ENCODE assay signal across 8 cellular contexts in the genomic region with DNA sequence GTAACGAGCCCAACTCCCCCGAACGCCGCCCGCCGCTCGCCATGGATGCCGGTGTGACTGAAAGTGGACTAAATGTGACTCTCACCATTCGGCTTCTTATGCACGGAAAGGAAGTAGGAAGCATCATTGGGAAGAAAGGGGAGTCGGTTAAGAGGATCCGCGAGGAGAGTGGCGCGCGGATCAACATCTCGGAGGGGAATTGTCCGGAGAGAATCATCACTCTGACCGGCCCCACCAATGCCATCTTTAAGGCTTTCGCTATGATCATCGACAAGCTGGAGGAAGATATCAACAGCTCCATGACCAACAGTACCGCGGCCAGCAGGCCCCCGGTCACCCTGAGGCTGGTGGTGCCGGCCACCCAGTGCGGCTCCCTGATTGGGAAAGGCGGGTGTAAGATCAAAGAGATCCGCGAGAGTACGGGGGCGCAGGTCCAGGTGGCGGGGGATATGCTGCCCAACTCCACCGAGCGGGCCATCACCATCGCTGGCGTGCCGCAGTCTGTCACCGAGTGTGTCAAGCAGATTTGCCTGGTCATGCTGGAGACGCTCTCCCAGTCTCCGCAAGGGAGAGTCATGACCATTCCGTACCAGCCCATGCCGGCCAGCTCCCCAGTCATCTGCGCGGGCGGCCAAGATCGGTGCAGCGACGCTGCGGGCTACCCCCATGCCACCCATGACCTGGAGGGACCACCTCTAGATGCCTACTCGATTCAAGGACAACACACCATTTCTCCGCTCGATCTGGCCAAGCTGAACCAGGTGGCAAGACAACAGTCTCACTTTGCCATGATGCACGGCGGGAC. TPM values are rescaled to one million over a fixed set of nuclear protein-coding genes. Genes with fewer than 3 reads are reported as not detected.
DNase-seq lines count a peak whose midpoint lies in the region; ATAC-seq and TF ChIP-seq lines count a peak whose summit lies in the region.

No MANE protein-coding gene starts in this region.

- H3K27me3 ChIP-seq in liver (ENCODE audit: control insufficient read depth in 4 of 4, insufficient read depth in 4 of 4, low read length in 3 of 4), result no peaks in the 10 kb centered on the region

- TF ChIP-seq CTCF in WTC11 (IDR thresholded peaks at IDR 0.05) (no peak), liver (IDR thresholded peaks at IDR 0.05; ENCODE audit: low read depth, low read length, missing input control) (no peak)

- H3K4me3 Mint-ChIP-seq in WTC11, result peak overlapping the region; percentile 97

- H3K27me3 Mint-ChIP-seq in WTC11 (ENCODE audit: low read depth), result no peaks in the 10 kb centered on the region; the same call in 1 of the 2 replicates

- H3K9me3 Mint-ChIP-seq in WTC11, result no peaks in the 10 kb centered on the region

- CTCF ChIA-PET in WTC11 (lab: Charles Lee), result interaction anchor here (0.5 to 1.5 kb wide), 3 partner anchors 14 to 174 kb away, joined by 3 to 5 read pairs (median 3); a partner anchor contains a TSS

- peaks cover 43% of the 10 kb centered on the region for H3K4me1 Mint-ChIP-seq in WTC11

- under 1% methylated on average over 54 of the region's 54 CpGs for WGBS in liver

- POLR2A ChIA-PET in WTC11 (lab: Charles Lee), result interaction anchor here (1.2 to 3.9 kb wide), 5 partner anchors 31 to 174 kb away, joined by 3 to 47 read pairs (median 19); a partner anchor contains a TSS

- peak overlapping the region; percentile 84 to 94 (median 85) for H3K4me3 ChIP-seq in liver (ENCODE audit: low read depth in 1 of 3, low read length in 3 of 3)

- DNase-seq in DMS114 treated with DMSO at 0.1 percent for 48 hours (lab: John Stamatoyannopoulos, UW; ENCODE audit: unreplicated experiment), result peak; percentile 37
- DNase-seq in HUDEP-2 (lab: John Stamatoyannopoulos, UW; ENCODE audit: unreplicated experiment in 76 of 76), result peak in 52 of 76 experiments; percentile 24 to 75 (median 48)
- DNase-seq in WTC11 (ENCODE audit: low spot score), result peak; percentile 52
- peak; percentile 34 to 45 for DNase-seq in stimulated activated CD4-positive, alpha-beta T cell treated with anti-CD3 and anti-CD28 coated beads, Interleukin-4, amount 100 ng/mL, for 4 hours

- peak overlapping the region; percentile 99 for H3K9ac ChIP-seq in liver (ENCODE audit: low read depth in 1 of 2, low read length in 2 of 2)

- H3K36me3 ChIP-seq in liver (ENCODE audit: control insufficient read depth in 4 of 4, insufficient read depth in 3 of 4, low read depth in 1 of 4, low read length in 3 of 4), result peaks cover 0 to 7% (median 3%) of the 10 kb centered on the region in 4 donors

- peaks cover 30% of the 10 kb centered on the region for H3K36me3 Mint-ChIP-seq in WTC11

- H3K27ac Mint-ChIP-seq in WTC11, result peak overlapping the region; percentile 99

- ATAC-seq in WTC11, result no peak
- ATAC-seq in GM19395 (IDR thresholded peaks at IDR 0.05; ENCODE audit: unreplicated experiment), result no peak
- no peak for ATAC-seq in HG02588 (IDR thresholded peaks at IDR 0.05; ENCODE audit: unreplicated experiment)

- H3K9me3 ChIP-seq in liver (ENCODE audit: control insufficient read depth in 4 of 4, low read length in 3 of 4), result no peaks in the 10 kb centered on the region

- H3K27ac ChIP-seq in cingulate gyrus (ENCODE audit: low read depth, low read length) (peak overlapping the region; percentile 100), liver (ENCODE audit: low read depth in 1 of 2, low read length in 2 of 2) (peak overlapping the region; percentile 98 to 99)

- peaks cover 0 to 37% (median under 1%) of the 10 kb centered on the region in 4 donors for H3K4me1 ChIP-seq in liver (ENCODE audit: control insufficient read depth in 4 of 4, insufficient read depth in 4 of 4, low read length in 3 of 4)

- TF ChIP-seq RAD21 in liver (IDR thresholded peaks at IDR 0.05), result no peak

TF ChIP-seq in WTC11, 78 proteins besides CTCF, POLR2A, EP300 and RAD21 (continues in another document):
- TF ChIP-seq NR3C1 (CRISPR knock-in tag; conservative IDR thresholded peaks at IDR 0.05; ENCODE audit: low read depth) (no peak), ATF1 (CRISPR knock-in tag; IDR thresholded peaks at IDR 0.05) (0 out of 2 replicates have a peak, but pooled peaks have one; percentile 58), FOXJ3 (CRISPR knock-in tag; IDR thresholded peaks at IDR 0.05; ENCODE audit: borderline replicate concordance) (no peak; the same call in 1 of the 2 replicates), ZNF317 (CRISPR knock-in tag; IDR thresholded peaks at IDR 0.05; ENCODE audit: borderline replicate concordance, low read depth) (no peak), GTF2I (CRISPR knock-in tag; conservative IDR thresholded peaks at IDR 0.05) (no peak), ZNF219 (CRISPR knock-in tag; IDR thresholded peaks at IDR 0.05; ENCODE audit: borderline replicate concordance) (no peak), TCF7 (CRISPR knock-in tag; IDR thresholded peaks at IDR 0.05; ENCODE audit: low read depth) (peak; percentile 25; the same call in 1 of the 2 replicates), SMAD4 (CRISPR knock-in tag; IDR thresholded peaks at IDR 0.05) (no peak)
- TF ChIP-seq, protein P1, sequence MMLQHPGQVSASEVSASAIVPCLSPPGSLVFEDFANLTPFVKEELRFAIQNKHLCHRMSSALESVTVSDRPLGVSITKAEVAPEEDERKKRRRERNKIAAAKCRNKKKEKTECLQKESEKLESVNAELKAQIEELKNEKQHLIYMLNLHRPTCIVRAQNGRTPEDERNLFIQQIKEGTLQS (CRISPR knock-in tag; conservative IDR thresholded peaks at IDR 0.05), result no peak
- TF ChIP-seq, protein P2, sequence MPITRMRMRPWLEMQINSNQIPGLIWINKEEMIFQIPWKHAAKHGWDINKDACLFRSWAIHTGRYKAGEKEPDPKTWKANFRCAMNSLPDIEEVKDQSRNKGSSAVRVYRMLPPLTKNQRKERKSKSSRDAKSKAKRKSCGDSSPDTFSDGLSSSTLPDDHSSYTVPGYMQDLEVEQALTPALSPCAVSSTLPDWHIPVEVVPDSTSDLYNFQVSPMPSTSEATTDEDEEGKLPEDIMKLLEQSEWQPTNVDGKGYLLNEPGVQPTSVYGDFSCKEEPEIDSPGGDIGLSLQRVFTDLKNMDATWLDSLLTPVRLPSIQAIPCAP (CRISPR knock-in tag; IDR thresholded peaks at IDR 0.05), result 0 out of 2 replicates have a peak, but pooled peaks have one; percentile 22
- TF ChIP-seq, protein P3, sequence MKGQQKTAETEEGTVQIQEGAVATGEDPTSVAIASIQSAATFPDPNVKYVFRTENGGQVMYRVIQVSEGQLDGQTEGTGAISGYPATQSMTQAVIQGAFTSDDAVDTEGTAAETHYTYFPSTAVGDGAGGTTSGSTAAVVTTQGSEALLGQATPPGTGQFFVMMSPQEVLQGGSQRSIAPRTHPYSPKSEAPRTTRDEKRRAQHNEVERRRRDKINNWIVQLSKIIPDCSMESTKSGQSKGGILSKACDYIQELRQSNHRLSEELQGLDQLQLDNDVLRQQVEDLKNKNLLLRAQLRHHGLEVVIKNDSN (CRISPR knock-in tag; IDR thresholded peaks at IDR 0.05), result peak; percentile 28; the same call in 1 of the 2 replicates

TF ChIP-seq in liver, 16 proteins besides CTCF, POLR2A, EP300 and RAD21:
- TF ChIP-seq RXRA (IDR thresholded peaks at IDR 0.05), result peak in 1 of 2 donors; percentile 12
- TF ChIP-seq FOXA2 (IDR thresholded peaks at IDR 0.05), result no peak
- peak; percentile 22 for TF ChIP-seq NR2F2 (IDR thresholded peaks at IDR 0.05)
- TF ChIP-seq HNF4A (conservative IDR thresholded peaks at IDR 0.05), result no peak
- no peak for TF ChIP-seq HNF4G (IDR thresholded peaks at IDR 0.05)
- no peak for TF ChIP-seq SP1 (IDR thresholded peaks at IDR 0.05)
- no peak for TF ChIP-seq JUND (IDR thresholded peaks at IDR 0.05)
- TF ChIP-seq, protein P1 (IDR thresholded peaks at IDR 0.05), result no peak
- TF ChIP-seq, protein P4, sequence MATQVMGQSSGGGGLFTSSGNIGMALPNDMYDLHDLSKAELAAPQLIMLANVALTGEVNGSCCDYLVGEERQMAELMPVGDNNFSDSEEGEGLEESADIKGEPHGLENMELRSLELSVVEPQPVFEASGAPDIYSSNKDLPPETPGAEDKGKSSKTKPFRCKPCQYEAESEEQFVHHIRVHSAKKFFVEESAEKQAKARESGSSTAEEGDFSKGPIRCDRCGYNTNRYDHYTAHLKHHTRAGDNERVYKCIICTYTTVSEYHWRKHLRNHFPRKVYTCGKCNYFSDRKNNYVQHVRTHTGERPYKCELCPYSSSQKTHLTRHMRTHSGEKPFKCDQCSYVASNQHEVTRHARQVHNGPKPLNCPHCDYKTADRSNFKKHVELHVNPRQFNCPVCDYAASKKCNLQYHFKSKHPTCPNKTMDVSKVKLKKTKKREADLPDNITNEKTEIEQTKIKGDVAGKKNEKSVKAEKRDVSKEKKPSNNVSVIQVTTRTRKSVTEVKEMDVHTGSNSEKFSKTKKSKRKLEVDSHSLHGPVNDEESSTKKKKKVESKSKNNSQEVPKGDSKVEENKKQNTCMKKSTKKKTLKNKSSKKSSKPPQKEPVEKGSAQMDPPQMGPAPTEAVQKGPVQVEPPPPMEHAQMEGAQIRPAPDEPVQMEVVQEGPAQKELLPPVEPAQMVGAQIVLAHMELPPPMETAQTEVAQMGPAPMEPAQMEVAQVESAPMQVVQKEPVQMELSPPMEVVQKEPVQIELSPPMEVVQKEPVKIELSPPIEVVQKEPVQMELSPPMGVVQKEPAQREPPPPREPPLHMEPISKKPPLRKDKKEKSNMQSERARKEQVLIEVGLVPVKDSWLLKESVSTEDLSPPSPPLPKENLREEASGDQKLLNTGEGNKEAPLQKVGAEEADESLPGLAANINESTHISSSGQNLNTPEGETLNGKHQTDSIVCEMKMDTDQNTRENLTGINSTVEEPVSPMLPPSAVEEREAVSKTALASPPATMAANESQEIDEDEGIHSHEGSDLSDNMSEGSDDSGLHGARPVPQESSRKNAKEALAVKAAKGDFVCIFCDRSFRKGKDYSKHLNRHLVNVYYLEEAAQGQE (IDR thresholded peaks at IDR 0.05), result peak; percentile 7

RNA-seq across cellular contexts. Expression of a gene that starts 0.6 kb away (rescaled TPM):
- 489 to 528 TPM (median 518 TPM) in 3 replicates for total RNA-seq in WTC11 (2021)
- 10 to 100 TPM; 64.0 to 87.9 TPM for total RNA-seq in liver
- polyA plus RNA-seq in liver, result 100 to 1,000 TPM in 1 of 2 donors, 10 to 100 TPM in 1; 88.0 to 202 TPM
